Comparison of ENCODE assay signal across 34 cellular contexts in genomic region chr16:5487728-5488127, GRCh38.
"Had no signal": no experiment of that assay in that cellular context is flagged by ENCODE, and none has a peak within 500 bp of the region (broad histone marks: within the 10 kb centered on the region; RNA-seq: fewer than 3 reads in every experiment).

No MANE protein-coding gene starts in this region.

- H3K27me3 ChIP-seq: adrenal gland, body of pancreas, brain microvascular endothelial cell, breast epithelium had no signal

- DNase-seq: activated B cell treated with CpG ODN at 0.5 μM for 24 hours; activated CD4-positive, alpha-beta memory T cell treated with anti-CD3 and anti-CD28 coated beads for 36 hours; activated CD4-positive, alpha-beta T cell treated with anti-CD3 and anti-CD28 coated beads for 4 hours; activated CD4-positive, alpha-beta T cell treated with anti-CD3 and anti-CD28 coated beads, Interleukin-2, amount 10 ng/mL, durations not matched to agents 24 days and 14 days; activated CD4-positive, alpha-beta T cell treated with anti-CD3 and anti-CD28 coated beads, Interleukin-2, amount 50 U/mL, for 1 hour; activated CD4-positive, alpha-beta T cell treated with anti-CD3 and anti-CD28 coated beads, Interleukin-2, amount 50 U/mL, for 4 hours; activated CD4-positive, CD25-positive, alpha-beta regulatory T cell treated with anti-CD3 and anti-CD28 coated beads, Interleukin-2, amount 50 U/mL, for 72 hours; activated CD8-positive, alpha-beta memory T cell treated with anti-CD3 and anti-CD28 coated beads, Interleukin-2, amount 50 U/mL, for 4 hours; activated CD8-positive, alpha-beta T cell treated with anti-CD3 and anti-CD28 coated beads for 36 hours; activated effector memory CD4-positive, alpha-beta T cell treated with anti-CD3 and anti-CD28 coated beads, Interleukin-2, amount 50 U/mL, for 16 hours; activated gamma-delta T cell treated with Interleukin-2 at 50 U/mL for 16 hours; activated naive CD4-positive, alpha-beta T cell; activated naive CD4-positive, alpha-beta T cell treated with anti-CD3 and anti-CD28 coated beads for 36 hours; activated naive CD4-positive, alpha-beta T cell treated with anti-CD3 and anti-CD28 coated beads, Interleukin-2, amount 50 U/mL, for 16 hours; activated naive CD8-positive, alpha-beta T cell treated with anti-CD3 and anti-CD28 coated beads for 36 hours; activated T-cell treated with anti-CD3 and anti-CD28 coated beads for 4 hours; activated T-cell treated with anti-CD3 and anti-CD28 coated beads, Interleukin-2, amount 50 U/mL, for 1 hour; activated T-cell treated with anti-CD3 and anti-CD28 coated beads, Interleukin-2, amount 50 U/mL, for 4 hours; activated T-cell treated with anti-CD3 and anti-CD28 coated beads, Interleukin-2, amount 50 U/mL, for 72 hours; adrenal gland; amniotic stem cell; aorta; body of pancreas; brain microvascular endothelial cell; central memory CD4-positive, alpha-beta T cell; T-helper 1 cell; T-helper 2 cell; T-helper 9 cell had no signal

- H3K4me1 ChIP-seq: adrenal gland, body of pancreas, breast epithelium had no signal

- FAIRE-seq: astrocyte, TTC549 had no signal

- ATAC-seq: activated CD8-positive, alpha-beta T cell treated with anti-CD3 and anti-CD28 coated beads for 36 hours; activated naive CD4-positive, alpha-beta T cell treated with anti-CD3 and anti-CD28 coated beads, Interleukin-2, amount 50 U/mL, for 72 hours; activated T-cell treated with anti-CD3 and anti-CD28 coated beads, Interleukin-2, amount 50 U/mL, for 4 hours; activated T-cell treated with anti-CD3 and anti-CD28 coated beads, Interleukin-2, amount 50 U/mL, for 72 hours; activated T-helper 17 cell treated with anti-CD3 and anti-CD28 coated beads, Interleukin-2, amount 50 U/mL, for 72 hours; body of pancreas had no signal

- H3K4me3 ChIP-seq: adrenal gland, body of pancreas, breast epithelium had no signal

- H3K9me3 ChIP-seq: adrenal gland, body of pancreas, breast epithelium had no signal

- H3K27ac ChIP-seq: adrenal gland, body of pancreas, brain microvascular endothelial cell, breast epithelium, VCaP had no signal

- H3K36me3 ChIP-seq: adrenal gland, brain microvascular endothelial cell, breast epithelium had no signal
